ENCODE assay signal across 9 cellular contexts in genomic region chr14:99654235-99655000, GRCh38. TPM values are rescaled to one million over a fixed set of nuclear protein-coding genes. Genes with fewer than 3 reads are reported as not detected.
DNase-seq lines count a peak whose midpoint lies in the region; FAIRE-seq and TF ChIP-seq lines count a peak whose summit lies in the region.
"Had no signal": no experiment of that assay in that cellular context is flagged by ENCODE, and none has a peak within 500 bp of the region (broad histone marks: within the 10 kb centered on the region; RNA-seq: fewer than 3 reads in every experiment).

No MANE protein-coding gene starts in this region.

- H3K36me3 ChIP-seq in BJ (ENCODE audit: control insufficient read depth, insufficient read depth, low read length) (no peaks in the 10 kb centered on the region), colonic mucosa (no peaks in the 10 kb centered on the region)

- no peaks in the 10 kb centered on the region for H3K9me3 Mint-ChIP-seq in activated naive CD8-positive, alpha-beta T cell treated with anti-CD3 and anti-CD28 coated beads for 36 hours

- no peaks in the 10 kb centered on the region for H3K4me1 Mint-ChIP-seq in activated naive CD8-positive, alpha-beta T cell treated with anti-CD3 and anti-CD28 coated beads for 36 hours

- H3K27ac Mint-ChIP-seq in activated naive CD8-positive, alpha-beta T cell treated with anti-CD3 and anti-CD28 coated beads for 36 hours = no peak overlapping the region

- intact Hi-C loops in colonic mucosa (cut with DNase I) = no loop called here

- TF ChIP-seq POLR2A in GM12892 (IDR thresholded peaks at IDR 0.05; ENCODE audit: low read depth, low read length) = no peak

- no peak overlapping the region for H3K9ac ChIP-seq in colonic mucosa (ENCODE audit: low read depth in 2 of 2, low read length in 2 of 2)

- H3K27me3 ChIP-seq in BJ (ENCODE audit: control insufficient read depth, insufficient read depth, low read length) (peaks cover 1% of the 10 kb centered on the region; the same call in 1 of the 2 replicates), colonic mucosa (peaks cover 12% of the 10 kb centered on the region)

- TF ChIP-seq CTCF in BJ (IDR thresholded peaks at IDR 0.05; ENCODE audit: insufficient read depth, low read depth, low read length) = no peak
- TF ChIP-seq CTCF in colonic mucosa (IDR thresholded peaks at IDR 0.05) = no peak

- no peaks in the 10 kb centered on the region for H3K4me1 ChIP-seq in colonic mucosa

- H3K36me3 Mint-ChIP-seq in activated naive CD8-positive, alpha-beta T cell treated with anti-CD3 and anti-CD28 coated beads for 36 hours = no peaks in the 10 kb centered on the region

- peaks cover 57% of the 10 kb centered on the region for H3K27me3 Mint-ChIP-seq in activated naive CD8-positive, alpha-beta T cell treated with anti-CD3 and anti-CD28 coated beads for 36 hours

- no peak for FAIRE-seq in GM12892 (lab: Jason Lieb, UNC)

- H3K9me3 ChIP-seq in colonic mucosa = no peaks in the 10 kb centered on the region

- H3K4me3 ChIP-seq in BJ (ENCODE audit: low read depth, low read length) (no peak overlapping the region), colonic mucosa (no peak overlapping the region)

- no peak overlapping the region for H3K27ac ChIP-seq in colonic mucosa

- H3K4me3 Mint-ChIP-seq in activated naive CD8-positive, alpha-beta T cell treated with anti-CD3 and anti-CD28 coated beads for 36 hours = no peak overlapping the region

- POLR2A ChIA-PET in BJ (lab: Charles Lee) = interaction anchor here (0.6 kb wide), 1 partner anchor 12 kb away, joined by 6 read pairs; no protein-coding TSS in a partner anchor

- CTCF ChIA-PET in BJ (lab: Yijun Ruan, JAX) = interaction anchor here (1.6 kb wide), 1 partner anchor 13 kb away, joined by 3 read pairs; no protein-coding TSS in a partner anchor

- peak; percentile 17 for DNase-seq in BJ (ENCODE audit: low read depth)
- DNase-seq in NCI-H2196 (lab: John Stamatoyannopoulos, UW; ENCODE audit: unreplicated experiment) = peak; percentile 19
- DNase-seq in colonic mucosa = peak; percentile 44
- peak; percentile 70 for DNase-seq in mucosa of gallbladder (ENCODE audit: low spot score)
- DNase-seq in GM12892 (ENCODE audit: insufficient read length) = no peak
- DNase-seq in activated naive CD8-positive, alpha-beta T cell treated with anti-CD3 and anti-CD28 coated beads for 36 hours = no peak
- no peak for DNase-seq in NCI-H526 (lab: John Stamatoyannopoulos, UW)
- DNase-seq in stimulated activated CD8-positive, alpha-beta memory T cell treated with anti-CD3 and anti-CD28 coated beads, Interleukin-4, amount 100 ng/mL, for 48 hours = no peak
- DNase-seq: activated T-cell treated with anti-CD3 and anti-CD28 coated beads for 4 hours had no signal

RNA-seq across cellular contexts. Expression of gene HHIPL1, which starts 9.5 kb away (rescaled TPM):
- polyA plus RNA-seq in BJ (2011; rRNA removed) = 1.7 and 2.5 TPM in 2 replicates
- 1.7 TPM in 2 replicates for polyA minus RNA-seq in BJ (2011; rRNA and poly(A)+ RNA removed)
- total RNA-seq in colonic mucosa (under 1 TPM; 0.44 to 0.93 TPM), mucosa of gallbladder (5.3 TPM)
- polyA plus RNA-seq in GM12892 (2012; ENCODE audit: missing spikeins) = not detected
- under 1 TPM in 1 of 2 experiments, not detected in 1; 0.02 TPM for total RNA-seq in activated naive CD8-positive, alpha-beta T cell treated with anti-CD3 and anti-CD28 coated beads for 36 hours

RNA-seq across cellular contexts. Expression of gene CYP46A1, which starts 29.7 kb away (rescaled TPM):
- 0.06 and 0.09 TPM in 2 replicates for polyA plus RNA-seq in BJ (2011; rRNA removed)
- 0.31 TPM in 1 of 2 replicates, not detected in the other for polyA minus RNA-seq in BJ (2011; rRNA and poly(A)+ RNA removed)
- total RNA-seq in colonic mucosa (under 1 TPM; 0.05 to 0.25 TPM), mucosa of gallbladder (1.8 TPM)
- polyA plus RNA-seq in GM12892 (2012; ENCODE audit: missing spikeins) = not detected
- under 1 TPM; 0.16 to 0.18 TPM for total RNA-seq in activated naive CD8-positive, alpha-beta T cell treated with anti-CD3 and anti-CD28 coated beads for 36 hours

RNA-seq across cellular contexts. Expression of gene CCDC85C, which starts 50.4 kb away (rescaled TPM):
- polyA plus RNA-seq in BJ (2011; rRNA removed) = 8.6 and 11.8 TPM in 2 replicates
- polyA minus RNA-seq in BJ (2011; rRNA and poly(A)+ RNA removed) = 10.8 and 13.2 TPM in 2 replicates
- total RNA-seq in colonic mucosa (10 to 100 TPM; 54.0 to 73.4 TPM), mucosa of gallbladder (41.3 TPM)
- polyA plus RNA-seq in GM12892 (2012; ENCODE audit: missing spikeins) = 1.2 TPM
- total RNA-seq in activated naive CD8-positive, alpha-beta T cell treated with anti-CD3 and anti-CD28 coated beads for 36 hours = 1 to 10 TPM; 6.3 to 8.9 TPM

Comparison
In these comparisons a context has a peak if more than half of its experiments do, and no peak if none do; other contexts are left out.
1. DNase-seq: peak in BJ (single experiment), NCI-H2196 (single experiment), colonic mucosa (single experiment) and mucosa of gallbladder (single experiment); none in GM12892 (single experiment), activated naive CD8-positive, alpha-beta T cell treated with anti-CD3 and anti-CD28 coated beads for 36 hours (single experiment), NCI-H526 (0 of 2) and stimulated activated CD8-positive, alpha-beta memory T cell treated with anti-CD3 and anti-CD28 coated beads, Interleukin-4, amount 100 ng/mL, for 48 hours (single experiment).